ENCODE assay signal across 8 cellular contexts in genomic region chr6:26027491-26028211, GRCh38. TPM values are rescaled to one million over a fixed set of nuclear protein-coding genes. Genes with fewer than 3 reads are reported as not detected.
DNase-seq lines count a peak whose midpoint lies in the region; ATAC-seq, FAIRE-seq and TF ChIP-seq lines count a peak whose summit lies in the region.

No MANE protein-coding gene starts in this region.

- H3K27me3 ChIP-seq in liver (ENCODE audit: control insufficient read depth in 4 of 4, insufficient read depth in 4 of 4, low read length in 3 of 4) = no peaks in the 10 kb centered on the region
- H3K27me3 ChIP-seq in thyroid gland = no peaks in the 10 kb centered on the region

- H3K4me1 ChIP-seq in liver (ENCODE audit: control insufficient read depth in 4 of 4, insufficient read depth in 4 of 4, low read length in 3 of 4) (peaks cover 2 to 37% (median 19%) of the 10 kb centered on the region in 4 donors), thyroid gland (peaks cover 18 to 23% of the 10 kb centered on the region in 2 donors)

- H3K9me3 ChIP-seq in liver (ENCODE audit: control insufficient read depth in 4 of 4, low read length in 3 of 4) (no peaks in the 10 kb centered on the region), thyroid gland (no peaks in the 10 kb centered on the region)

- POLR2A ChIA-PET in activated naive CD8-positive, alpha-beta T cell treated with anti-CD3 and anti-CD28 coated beads, Interleukin-2, amount 10 ng/mL, durations not matched to agents 7 days and 5 days (lab: Charles Lee) = interaction anchor here (0.6 to 17.1 kb wide), 23 partner anchors 11 to 1865 kb away, joined by 3 to 1993 read pairs (median 18); partner anchors contain the start of gene TRIM38

- ATAC-seq in activated CD8-positive, alpha-beta memory T cell treated with anti-CD3 and anti-CD28 coated beads, Interleukin-2, amount 10 ng/mL, durations not matched to agents 7 days and 5 days = no peak
- no peak for ATAC-seq in activated naive CD8-positive, alpha-beta T cell treated with anti-CD3 and anti-CD28 coated beads, Interleukin-2, amount 10 ng/mL, durations not matched to agents 7 days and 5 days (ENCODE audit: low read depth)
- no peak for ATAC-seq in GM21576 (IDR thresholded peaks at IDR 0.05; ENCODE audit: unreplicated experiment)

- no peak for TF ChIP-seq RAD21 in liver (IDR thresholded peaks at IDR 0.05)

- H3K9me3 Mint-ChIP-seq in activated CD8-positive, alpha-beta memory T cell treated with anti-CD3 and anti-CD28 coated beads, Interleukin-2, amount 10 ng/mL, durations not matched to agents 7 days and 5 days (ENCODE audit: low read depth) = no peaks in the 10 kb centered on the region
- no peaks in the 10 kb centered on the region for H3K9me3 Mint-ChIP-seq in activated naive CD8-positive, alpha-beta T cell treated with anti-CD3 and anti-CD28 coated beads, Interleukin-2, amount 10 ng/mL, durations not matched to agents 7 days and 5 days

- peak overlapping the region; percentile 10 to 83 for H3K9ac ChIP-seq in liver (ENCODE audit: low read depth in 1 of 2, low read length in 2 of 2)

- H3K4me1 Mint-ChIP-seq in activated CD8-positive, alpha-beta memory T cell treated with anti-CD3 and anti-CD28 coated beads, Interleukin-2, amount 10 ng/mL, durations not matched to agents 7 days and 5 days = peaks cover 77% of the 10 kb centered on the region
- H3K4me1 Mint-ChIP-seq in activated naive CD8-positive, alpha-beta T cell treated with anti-CD3 and anti-CD28 coated beads, Interleukin-2, amount 10 ng/mL, durations not matched to agents 7 days and 5 days = peaks cover 69% of the 10 kb centered on the region

- H3K27ac Mint-ChIP-seq in activated CD8-positive, alpha-beta memory T cell treated with anti-CD3 and anti-CD28 coated beads, Interleukin-2, amount 10 ng/mL, durations not matched to agents 7 days and 5 days = peak overlapping the region; percentile 99
- peak overlapping the region; percentile 99 for H3K27ac Mint-ChIP-seq in activated naive CD8-positive, alpha-beta T cell treated with anti-CD3 and anti-CD28 coated beads, Interleukin-2, amount 10 ng/mL, durations not matched to agents 7 days and 5 days

- no peak for FAIRE-seq in GM12891 (lab: Jason Lieb, UNC)

- no peak for DNase-seq in activated CD8-positive, alpha-beta memory T cell treated with anti-CD3 and anti-CD28 coated beads, Interleukin-2, amount 10 ng/mL, durations not matched to agents 7 days and 5 days
- DNase-seq in activated CD8-positive, alpha-beta memory T cell treated with anti-CD3 and anti-CD28 coated beads, Interleukin-2, amount 50 U/mL, for 48 hours = no peak
- DNase-seq in activated naive CD8-positive, alpha-beta T cell treated with anti-CD3 and anti-CD28 coated beads, Interleukin-2, amount 10 ng/mL, durations not matched to agents 7 days and 5 days = no peak
- DNase-seq in thyroid gland = no peak
- DNase-seq in lower leg skin (ENCODE audit: low spot score in 2 of 2) = no peak
- no peak for DNase-seq in GM12891 (ENCODE audit: insufficient read length, low spot score)

- CTCF ChIA-PET in activated CD8-positive, alpha-beta memory T cell treated with anti-CD3 and anti-CD28 coated beads, Interleukin-2, amount 10 ng/mL, durations not matched to agents 7 days and 5 days (lab: Charles Lee) = interaction anchor here (1.6 to 7.4 kb wide), 6 partner anchors 11 to 69 kb away, joined by 5 to 45 read pairs (median 14); a partner anchor contains a TSS

- 60% methylated on average over 9 of the region's 9 CpGs for WGBS in liver
- WGBS in thyroid gland, 2 donors = 47 to 50% methylated on average over 9 of the region's 9 CpGs
- WGBS in lower leg skin, 2 donors = 56 to 57% methylated on average over 9 of the region's 9 CpGs

- intact Hi-C loops in thyroid gland (cut with DNase I) (no loop called here), lower leg skin (cut with DNase I; ENCODE audit: low total_unique reads) (no loop called here)

- peak overlapping the region; percentile 96 to 97 for H3K27ac ChIP-seq in liver (ENCODE audit: low read depth in 1 of 2, low read length in 2 of 2)
- H3K27ac ChIP-seq in thyroid gland = peak overlapping the region; percentile 85 to 96 (median 91)

- peak overlapping the region; percentile 39 to 92 (median 60) for H3K4me3 ChIP-seq in liver (ENCODE audit: low read depth in 1 of 3, low read length in 3 of 3)
- H3K4me3 ChIP-seq in thyroid gland (replicated peaks in 1 of 3) = peak overlapping the region; percentile 18 to 63 (median 21)
- no peak overlapping the region for H3K4me3 ChIP-seq in lower leg skin (ENCODE audit: low read depth, poor library complexity, severe bottlenecking)

- peaks cover 8% of the 10 kb centered on the region for H3K36me3 Mint-ChIP-seq in activated CD8-positive, alpha-beta memory T cell treated with anti-CD3 and anti-CD28 coated beads, Interleukin-2, amount 10 ng/mL, durations not matched to agents 7 days and 5 days
- peaks cover 1% of the 10 kb centered on the region for H3K36me3 Mint-ChIP-seq in activated naive CD8-positive, alpha-beta T cell treated with anti-CD3 and anti-CD28 coated beads, Interleukin-2, amount 10 ng/mL, durations not matched to agents 7 days and 5 days

- peak overlapping the region; percentile 83 for H3K4me3 Mint-ChIP-seq in activated CD8-positive, alpha-beta memory T cell treated with anti-CD3 and anti-CD28 coated beads, Interleukin-2, amount 10 ng/mL, durations not matched to agents 7 days and 5 days
- peak overlapping the region; percentile 89 for H3K4me3 Mint-ChIP-seq in activated naive CD8-positive, alpha-beta T cell treated with anti-CD3 and anti-CD28 coated beads, Interleukin-2, amount 10 ng/mL, durations not matched to agents 7 days and 5 days

- TF ChIP-seq CTCF in liver (IDR thresholded peaks at IDR 0.05; ENCODE audit: low read depth, low read length, missing input control) = peak; percentile 3
- no peak for TF ChIP-seq CTCF in thyroid gland (IDR thresholded peaks at IDR 0.05)
- TF ChIP-seq CTCF in lower leg skin (IDR thresholded peaks at IDR 0.05) = no peak

- TF ChIP-seq POLR2A in thyroid gland (IDR thresholded peaks at IDR 0.05) (no peak), lower leg skin (IDR thresholded peaks at IDR 0.05) (no peak), GM12891 (IDR thresholded peaks at IDR 0.05; ENCODE audit: low read depth, low read length) (no peak)

- H3K36me3 ChIP-seq in liver (ENCODE audit: control insufficient read depth in 4 of 4, insufficient read depth in 3 of 4, low read depth in 1 of 4, low read length in 3 of 4) (no peaks in the 10 kb centered on the region), thyroid gland (no peaks in the 10 kb centered on the region)

- peaks cover 10% of the 10 kb centered on the region for H3K27me3 Mint-ChIP-seq in activated CD8-positive, alpha-beta memory T cell treated with anti-CD3 and anti-CD28 coated beads, Interleukin-2, amount 10 ng/mL, durations not matched to agents 7 days and 5 days
- H3K27me3 Mint-ChIP-seq in activated naive CD8-positive, alpha-beta T cell treated with anti-CD3 and anti-CD28 coated beads, Interleukin-2, amount 10 ng/mL, durations not matched to agents 7 days and 5 days = no peaks in the 10 kb centered on the region

TF ChIP-seq in liver, 16 proteins besides CTCF, POLR2A, EP300 and RAD21:
- TF ChIP-seq FOXA2 (IDR thresholded peaks at IDR 0.05) = no peak
- TF ChIP-seq, protein P1, sequence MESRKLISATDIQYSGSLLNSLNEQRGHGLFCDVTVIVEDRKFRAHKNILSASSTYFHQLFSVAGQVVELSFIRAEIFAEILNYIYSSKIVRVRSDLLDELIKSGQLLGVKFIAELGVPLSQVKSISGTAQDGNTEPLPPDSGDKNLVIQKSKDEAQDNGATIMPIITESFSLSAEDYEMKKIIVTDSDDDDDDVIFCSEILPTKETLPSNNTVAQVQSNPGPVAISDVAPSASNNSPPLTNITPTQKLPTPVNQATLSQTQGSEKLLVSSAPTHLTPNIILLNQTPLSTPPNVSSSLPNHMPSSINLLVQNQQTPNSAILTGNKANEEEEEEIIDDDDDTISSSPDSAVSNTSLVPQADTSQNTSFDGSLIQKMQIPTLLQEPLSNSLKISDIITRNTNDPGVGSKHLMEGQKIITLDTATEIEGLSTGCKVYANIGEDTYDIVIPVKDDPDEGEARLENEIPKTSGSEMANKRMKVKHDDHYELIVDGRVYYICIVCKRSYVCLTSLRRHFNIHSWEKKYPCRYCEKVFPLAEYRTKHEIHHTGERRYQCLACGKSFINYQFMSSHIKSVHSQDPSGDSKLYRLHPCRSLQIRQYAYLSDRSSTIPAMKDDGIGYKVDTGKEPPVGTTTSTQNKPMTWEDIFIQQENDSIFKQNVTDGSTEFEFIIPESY (IDR thresholded peaks at IDR 0.05) = peak; percentile 9
- no peak for TF ChIP-seq HNF4A (conservative IDR thresholded peaks at IDR 0.05)
- TF ChIP-seq YY1 (IDR thresholded peaks at IDR 0.05) = no peak
- peak in 1 of 2 donors; percentile 3 for TF ChIP-seq EGR1 (IDR thresholded peaks at IDR 0.05; ENCODE audit: low read depth in 2 of 2)
TF ChIP-seq in liver: peak in this region for 2.

TF ChIP-seq in GM12891, 5 proteins besides CTCF, POLR2A, EP300 and RAD21:
- TF ChIP-seq TAF1 (IDR thresholded peaks at IDR 0.05; ENCODE audit: low read depth, low read length) = no peak
- TF ChIP-seq SPI1 (IDR thresholded peaks at IDR 0.05; ENCODE audit: low read depth, low read length) = no peak
- TF ChIP-seq POU2F2 (IDR thresholded peaks at IDR 0.05; ENCODE audit: low read depth, low read length) = no peak
- TF ChIP-seq POLR2AphosphoS5 (IDR thresholded peaks at IDR 0.05; ENCODE audit: low read depth, low read length) = no peak

RNA-seq across cellular contexts. Expression of gene HFE, which starts 59.6 kb away (rescaled TPM):
- 1 to 10 TPM; 1.6 to 3.4 TPM for total RNA-seq in activated CD8-positive, alpha-beta memory T cell treated with anti-CD3 and anti-CD28 coated beads, Interleukin-2, amount 10 ng/mL, durations not matched to agents 7 days and 5 days
- total RNA-seq in activated naive CD8-positive, alpha-beta T cell treated with anti-CD3 and anti-CD28 coated beads, Interleukin-2, amount 10 ng/mL, durations not matched to agents 7 days and 5 days = 1 to 10 TPM; 5.0 to 7.2 TPM
- total RNA-seq in liver (10 to 100 TPM in 1 of 2 donors, 1 to 10 TPM in 1; 6.7 to 12.7 TPM), thyroid gland (1 to 10 TPM; 7.5 to 9.8 (median 8.3) TPM), lower leg skin (1 to 10 TPM; 4.2 to 6.8 (median 5.5) TPM)
- 1 to 10 TPM; 6.3 to 9.6 TPM for polyA plus RNA-seq in liver
- 0.98 TPM for polyA plus RNA-seq in GM12891 (2012; ENCODE audit: low read depth, missing spikeins)
